Comparison of ENCODE assay signal across 8 cellular contexts in genomic region chr9:132410642-132411041, GRCh38. TPM values are rescaled to one million over a fixed set of nuclear protein-coding genes. Genes with fewer than 3 reads are reported as not detected.
DNase-seq lines count a peak whose midpoint lies in the region; ATAC-seq and TF ChIP-seq lines count a peak whose summit lies in the region.

No MANE protein-coding gene starts in this region.

- WGBS in mesendoderm (ENCODE audit: extremely low coverage, insufficient coverage, low lambda C conversion rate), result no CpG with 5 or more reads among the region's 19 CpGs

- H3K27me3 ChIP-seq in left ventricle myocardium inferior (ENCODE audit: low read depth), result peaks cover 63% of the 10 kb centered on the region
- H3K27me3 ChIP-seq in ascending aorta, result peaks cover 8% of the 10 kb centered on the region
- no peaks in the 10 kb centered on the region for H3K27me3 ChIP-seq in mesendoderm (ENCODE audit: insufficient read depth, low read length, poor library complexity)
- peaks cover 52% of the 10 kb centered on the region for H3K27me3 ChIP-seq in upper lobe of right lung

- no peak overlapping the region for H4K5ac ChIP-seq in mesendoderm (ENCODE audit: low read length)

- no peak for DNase-seq in left ventricle myocardium inferior
- no peak for DNase-seq in Right ventricle myocardium inferior (ENCODE audit: missing footprints)
- DNase-seq in ascending aorta (ENCODE audit: low spot score in 2 of 2), result no peak
- no peak for DNase-seq in mesendoderm
- DNase-seq in upper lobe of right lung, result no peak
- DNase-seq in SIG-M5 (lab: John Stamatoyannopoulos, UW), result no peak
- DNase-seq in NCI-H2029 treated with DMSO at 0.1 percent for 48 hours (lab: John Stamatoyannopoulos, UW), result no peak

- H3K18ac ChIP-seq in mesendoderm (ENCODE audit: low read length), result no peak overlapping the region

- intact Hi-C loops in left ventricle myocardium inferior (cut with micrococcal nuclease), result no loop called here
- intact Hi-C loops in Right ventricle myocardium inferior (cut with DNase I), result loop anchor here (2.0 to 5.0 kb wide), 3 partner anchors 97 to 388 kb away; no protein-coding TSS in a partner anchor
- intact Hi-C loops in ascending aorta (cut with DNase I), result loop anchor here (2.0 kb wide), 1 partner anchor 390 kb away; no protein-coding TSS in a partner anchor
- intact Hi-C loops in upper lobe of right lung (cut with DNase I), result no loop called here

- no peak overlapping the region for H2BK15ac ChIP-seq in mesendoderm (replicated peaks; ENCODE audit: low read depth)

- H3K9ac ChIP-seq in mesendoderm (ENCODE audit: low read length), result peak overlapping the region; percentile 20

- peaks cover 5% of the 10 kb centered on the region for H3K79me2 ChIP-seq in mesendoderm (ENCODE audit: control insufficient read depth, insufficient read depth, low read length)

- H3K27ac ChIP-seq in left ventricle myocardium inferior (replicated peaks) (peak overlapping the region; percentile 91), ascending aorta (no peak overlapping the region), mesendoderm (ENCODE audit: low read depth, low read length) (no peak overlapping the region), upper lobe of right lung (no peak overlapping the region)

- no peaks in the 10 kb centered on the region for H3K9me3 ChIP-seq in left ventricle myocardium inferior (replicated peaks)
- H3K9me3 ChIP-seq in ascending aorta, result no peaks in the 10 kb centered on the region
- no peaks in the 10 kb centered on the region for H3K9me3 ChIP-seq in upper lobe of right lung

- H2BK5ac ChIP-seq in mesendoderm (ENCODE audit: low read length), result no peak overlapping the region

- H3K23ac ChIP-seq in mesendoderm (ENCODE audit: low read length), result no peak overlapping the region

- no peak overlapping the region for H2AK5ac ChIP-seq in mesendoderm (ENCODE audit: low read length)

- peak overlapping the region; percentile 66 for H3K4me3 ChIP-seq in left ventricle myocardium inferior
- peak overlapping the region; percentile 59 to 72 for H3K4me3 ChIP-seq in ascending aorta
- H3K4me3 ChIP-seq in mesendoderm (ENCODE audit: low read length), result no peak overlapping the region
- H3K4me3 ChIP-seq in upper lobe of right lung, result peak overlapping the region; percentile 53

- TF ChIP-seq CTCF in left ventricle myocardium inferior (IDR thresholded peaks at IDR 0.05; ENCODE audit: borderline replicate concordance) (no peak), ascending aorta (IDR thresholded peaks at IDR 0.05) (no peak), upper lobe of right lung (IDR thresholded peaks at IDR 0.05) (no peak)

- peak overlapping the region; percentile 47 for H3K56ac ChIP-seq in mesendoderm (ENCODE audit: low read length)

- peaks cover 3% of the 10 kb centered on the region for H3K79me1 ChIP-seq in mesendoderm (ENCODE audit: low read length)

- no peak overlapping the region for H3K4ac ChIP-seq in mesendoderm (ENCODE audit: low read depth, low read length)

- peak overlapping the region; percentile 73 for H3K4me2 ChIP-seq in mesendoderm (ENCODE audit: low read length)

- no peaks in the 10 kb centered on the region for H3K36me3 ChIP-seq in left ventricle myocardium inferior
- H3K36me3 ChIP-seq in ascending aorta, result no peaks in the 10 kb centered on the region
- no peaks in the 10 kb centered on the region for H3K36me3 ChIP-seq in mesendoderm (ENCODE audit: control insufficient read depth, insufficient read depth, low read length)
- H3K36me3 ChIP-seq in upper lobe of right lung, result no peaks in the 10 kb centered on the region

- no peak overlapping the region for H4K8ac ChIP-seq in mesendoderm (ENCODE audit: low read depth, low read length)

- no peak for ATAC-seq in Right ventricle myocardium inferior
- peak; percentile 22 for ATAC-seq in upper lobe of right lung
- no peak for ATAC-seq in GM21526 (IDR thresholded peaks at IDR 0.05; ENCODE audit: low FRiP score, unreplicated experiment)

- H3K4me1 ChIP-seq in left ventricle myocardium inferior (peaks cover 56% of the 10 kb centered on the region), ascending aorta (peaks cover 14 to 17% of the 10 kb centered on the region in 2 donors), mesendoderm (ENCODE audit: control insufficient read depth, low read depth, low read length) (peaks cover 10% of the 10 kb centered on the region), upper lobe of right lung (peaks cover 23% of the 10 kb centered on the region)

- no peak overlapping the region for H2BK120ac ChIP-seq in mesendoderm (ENCODE audit: low read depth, low read length)

RNA-seq across cellular contexts. Expression of gene CFAP77, which starts 0.6 kb away (rescaled TPM):
- total RNA-seq in left ventricle myocardium inferior (2.5 TPM), Right ventricle myocardium inferior (2.9 TPM), ascending aorta (not detected), upper lobe of right lung (not detected)
- polyA plus RNA-seq in mesendoderm (2013, experiment 1 of 2), result 0.41 TPM
- 0.24 TPM for polyA plus RNA-seq in mesendoderm (2013, experiment 2 of 2)

RNA-seq across cellular contexts. Expression of gene TTF1, which starts 4.0 kb away (rescaled TPM):
- total RNA-seq in left ventricle myocardium inferior (16.2 TPM), Right ventricle myocardium inferior (17.2 TPM), ascending aorta (2.3 TPM), upper lobe of right lung (12.1 TPM)
- polyA plus RNA-seq in mesendoderm (2013, experiment 1 of 2), result 30.9 TPM
- 31.3 TPM for polyA plus RNA-seq in mesendoderm (2013, experiment 2 of 2)

RNA-seq across cellular contexts. Expression of gene SETX, which starts 55.9 kb away (rescaled TPM):
- total RNA-seq in left ventricle myocardium inferior, result 23.3 TPM
- 20.5 TPM for total RNA-seq in Right ventricle myocardium inferior
- total RNA-seq in ascending aorta, result 31.2 TPM
- polyA plus RNA-seq in mesendoderm (2013, experiment 1 of 2), result 17.5 TPM
- 16.4 TPM for polyA plus RNA-seq in mesendoderm (2013, experiment 2 of 2)
- 56.9 TPM for total RNA-seq in upper lobe of right lung

Comparison
In these comparisons a context has a peak if more than half of its experiments do, and no peak if none do; other contexts are left out.
1. intact Hi-C loops: an anchor here in Right ventricle myocardium inferior (2.0 to 5.0 kb wide) and ascending aorta (2.0 kb wide); none called in left ventricle myocardium inferior and upper lobe of right lung.